Comparison of ENCODE assay signal across 1 cellular context in genomic region chr5:180499684-180500083, GRCh38.
TF ChIP-seq lines count a peak whose summit lies in the region.

No MANE protein-coding gene starts in this region.

TF ChIP-seq in HEK293, 187 proteins besides CTCF, POLR2A, EP300 and RAD21 (continued from another document):
- peak; percentile 53 for TF ChIP-seq PRDM6 (tag by site-specific recombination; IDR thresholded peaks at IDR 0.05)
